In the genomic region with DNA sequence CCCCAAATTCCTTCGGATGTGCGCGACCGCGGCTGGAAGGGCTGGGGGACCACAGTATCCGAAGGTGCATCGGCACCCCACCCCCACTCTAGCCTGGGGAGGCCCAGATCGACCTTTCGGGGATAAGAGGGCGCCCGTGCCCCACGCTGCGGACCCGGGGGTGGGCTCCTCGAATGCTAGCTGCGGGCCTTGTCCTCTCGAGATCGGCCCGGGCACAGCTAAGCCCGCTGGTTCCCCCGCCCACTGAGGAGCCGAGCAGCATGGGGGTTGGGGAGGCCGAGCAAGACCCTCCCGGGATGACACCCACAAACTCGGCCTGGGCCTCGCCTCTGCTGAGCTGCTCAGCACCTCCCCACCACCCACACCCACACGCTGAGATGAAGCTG, we compare ENCODE assay signal across 8 cellular contexts. TPM values are rescaled to one million over a fixed set of nuclear protein-coding genes. Genes with fewer than 3 reads are reported as not detected.
DNase-seq lines count a peak whose midpoint lies in the region; ATAC-seq and TF ChIP-seq lines count a peak whose summit lies in the region.

No MANE protein-coding gene starts in this region.

- no peak for TF ChIP-seq CTCF in HFFc6 (IDR thresholded peaks at IDR 0.05)

- CTCF ChIA-PET in activated naive CD4-positive, alpha-beta T cell treated with anti-CD3 and anti-CD28 coated beads, Interleukin-2, amount 10 ng/mL, durations not matched to agents 7 days and 5 days (lab: Charles Lee) = interaction anchor here (1.2 to 4.3 kb wide), 4 partner anchors 35 to 115 kb away, joined by 4 to 14 read pairs (median 6); no protein-coding TSS in a partner anchor

- DNase-seq in HFFc6 = no peak
- DNase-seq in activated naive CD4-positive, alpha-beta T cell treated with anti-CD3 and anti-CD28 coated beads, Interleukin-2, amount 10 ng/mL, durations not matched to agents 7 days and 5 days = no peak
- DNase-seq in stimulated activated CD8-positive, alpha-beta memory T cell treated with anti-CD3 and anti-CD28 coated beads, Interleukin-4, amount 100 ng/mL, for 48 hours = peak; percentile 55
- DNase-seq in NOMO-1 (lab: John Stamatoyannopoulos, UW; ENCODE audit: unreplicated experiment in 2 of 2) = no peak
- no peak for DNase-seq in NCI-H2081 (lab: John Stamatoyannopoulos, UW)
- no peak for DNase-seq in pons (ENCODE audit: low spot score)

- peaks cover 2% of the 10 kb centered on the region for H3K27me3 Mint-ChIP-seq in HFFc6 (ENCODE audit: insufficient read depth)
- H3K27me3 Mint-ChIP-seq in activated naive CD4-positive, alpha-beta T cell treated with anti-CD3 and anti-CD28 coated beads, Interleukin-2, amount 10 ng/mL, durations not matched to agents 7 days and 5 days = peaks cover 48% of the 10 kb centered on the region

- no peak for ATAC-seq in GM18907 (IDR thresholded peaks at IDR 0.05; ENCODE audit: unreplicated experiment)

- H3K4me3 Mint-ChIP-seq in HFFc6 = peak overlapping the region; percentile 88
- H3K4me3 Mint-ChIP-seq in activated naive CD4-positive, alpha-beta T cell treated with anti-CD3 and anti-CD28 coated beads, Interleukin-2, amount 10 ng/mL, durations not matched to agents 7 days and 5 days = peak overlapping the region; percentile 65

- no peaks in the 10 kb centered on the region for H3K9me3 Mint-ChIP-seq in HFFc6
- H3K9me3 Mint-ChIP-seq in activated naive CD4-positive, alpha-beta T cell treated with anti-CD3 and anti-CD28 coated beads, Interleukin-2, amount 10 ng/mL, durations not matched to agents 7 days and 5 days = no peaks in the 10 kb centered on the region

- H3K36me3 Mint-ChIP-seq in HFFc6 (ENCODE audit: low read depth) = no peaks in the 10 kb centered on the region; the same call in 1 of the 2 replicates
- peaks cover 16% of the 10 kb centered on the region for H3K36me3 Mint-ChIP-seq in activated naive CD4-positive, alpha-beta T cell treated with anti-CD3 and anti-CD28 coated beads, Interleukin-2, amount 10 ng/mL, durations not matched to agents 7 days and 5 days

- peaks cover 46% of the 10 kb centered on the region for H3K4me1 Mint-ChIP-seq in HFFc6 (ENCODE audit: low read depth)
- peaks cover 54% of the 10 kb centered on the region for H3K4me1 Mint-ChIP-seq in activated naive CD4-positive, alpha-beta T cell treated with anti-CD3 and anti-CD28 coated beads, Interleukin-2, amount 10 ng/mL, durations not matched to agents 7 days and 5 days

- peak overlapping the region; percentile 65 for H3K4me3 ChIP-seq in iPS-11a (ENCODE audit: low read depth, low read length)

- peak overlapping the region; percentile 77 for H3K27ac Mint-ChIP-seq in HFFc6
- peak overlapping the region; percentile 43 for H3K27ac Mint-ChIP-seq in activated naive CD4-positive, alpha-beta T cell treated with anti-CD3 and anti-CD28 coated beads, Interleukin-2, amount 10 ng/mL, durations not matched to agents 7 days and 5 days

RNA-seq across cellular contexts. Expression of a gene that starts 0.7 kb away (rescaled TPM):
- total RNA-seq in HFFc6 (2021; fragmentation: NEBNext Ultra II Directional; extraction: Animal tissue kit (Norgen Biotek cat#: 25700)) = 10 to 100 TPM; 19.9 to 28.9 (median 21.0) TPM

RNA-seq across cellular contexts. Expression of a gene that starts 54.8 kb away (rescaled TPM):
- total RNA-seq in HFFc6 (2021; fragmentation: NEBNext Ultra II Directional; extraction: Animal tissue kit (Norgen Biotek cat#: 25700)) = 10 to 100 TPM; 18.3 to 24.1 (median 20.2) TPM
